Comparison of ENCODE assay signal across 9 cellular contexts in genomic region chr13:48506092-48506701, GRCh38. TPM values are rescaled to one million over a fixed set of nuclear protein-coding genes. Genes with fewer than 3 reads are reported as not detected.
A peak's percentile ranks its signal among the peaks of the same experiment; 100 is the strongest.
DNase-seq lines count a peak whose midpoint lies in the region; ATAC-seq, FAIRE-seq and TF ChIP-seq lines count a peak whose summit lies in the region.
"Had no signal": no experiment of that assay in that cellular context is flagged by ENCODE, and none has a peak within 500 bp of the region (broad histone marks: within the 10 kb centered on the region; RNA-seq: fewer than 3 reads in every experiment).

No MANE protein-coding gene starts in this region.

- in situ Hi-C loops in GM18951 (cut with MboI; ENCODE audit: low sequenced_read_pairs, unreplicated experiment) = no loop called here
- in situ Hi-C loops in ACHN (cut with HindIII; ENCODE audit: low pct_ligation_motif_present, low pct_unique_long_range_greater_than_20kb, low sequenced_read_pairs) = no loop called here

- peak overlapping the region; percentile 73 for H3K27ac Mint-ChIP-seq in activated T-helper 2 cell treated with anti-CD3 and anti-CD28 coated beads, Interferon-gamma antibody, Interleukin-2, Interleukin-4, amounts not matched to agents 10 μg/mL and 5 μg/mL and 100 μg/mL, durations not matched to agents 14 hours and 24 hours and 36 hours
- H3K27ac Mint-ChIP-seq in natural killer cell treated with Interleukin-12 subunit alpha and Interleukin-12 subunit beta and Interleukin-15 and Interleukin-18, amount 100 ng/mL, for 72 hours = peak overlapping the region; percentile 100

- no peaks in the 10 kb centered on the region for H3K9me3 Mint-ChIP-seq in activated T-helper 2 cell treated with anti-CD3 and anti-CD28 coated beads, Interferon-gamma antibody, Interleukin-2, Interleukin-4, amounts not matched to agents 10 μg/mL and 5 μg/mL and 100 μg/mL, durations not matched to agents 14 hours and 24 hours and 36 hours
- H3K9me3 Mint-ChIP-seq in natural killer cell treated with Interleukin-12 subunit alpha and Interleukin-12 subunit beta and Interleukin-15 and Interleukin-18, amount 100 ng/mL, for 72 hours = no peaks in the 10 kb centered on the region

- ATAC-seq in HG02970 (IDR thresholded peaks at IDR 0.05; ENCODE audit: low FRiP score, unreplicated experiment) = peak; percentile 15
- ATAC-seq in natural killer cell treated with Interleukin-12 subunit alpha and Interleukin-12 subunit beta and Interleukin-15 and Interleukin-18, amount 100 ng/mL, for 72 hours = no peak

- peak overlapping the region; percentile 30 for H3K4me3 Mint-ChIP-seq in activated T-helper 2 cell treated with anti-CD3 and anti-CD28 coated beads, Interferon-gamma antibody, Interleukin-2, Interleukin-4, amounts not matched to agents 10 μg/mL and 5 μg/mL and 100 μg/mL, durations not matched to agents 14 hours and 24 hours and 36 hours (ENCODE audit: low read depth)
- peak overlapping the region; percentile 88 for H3K4me3 Mint-ChIP-seq in natural killer cell treated with Interleukin-12 subunit alpha and Interleukin-12 subunit beta and Interleukin-15 and Interleukin-18, amount 100 ng/mL, for 72 hours

- TF ChIP-seq POLR2A in GM18951 (IDR thresholded peaks at IDR 0.05; ENCODE audit: extremely low read depth, insufficient read depth, insufficient read length) (peak; percentile 36), H54 (IDR thresholded peaks at IDR 0.05; ENCODE audit: low read depth, low read length) (no peak)

- H3K36me3 Mint-ChIP-seq in activated T-helper 2 cell treated with anti-CD3 and anti-CD28 coated beads, Interferon-gamma antibody, Interleukin-2, Interleukin-4, amounts not matched to agents 10 μg/mL and 5 μg/mL and 100 μg/mL, durations not matched to agents 14 hours and 24 hours and 36 hours (ENCODE audit: low read depth) = peaks cover 60% of the 10 kb centered on the region
- peaks cover 23% of the 10 kb centered on the region for H3K36me3 Mint-ChIP-seq in natural killer cell treated with Interleukin-12 subunit alpha and Interleukin-12 subunit beta and Interleukin-15 and Interleukin-18, amount 100 ng/mL, for 72 hours

- H3K4me1 Mint-ChIP-seq in activated T-helper 2 cell treated with anti-CD3 and anti-CD28 coated beads, Interferon-gamma antibody, Interleukin-2, Interleukin-4, amounts not matched to agents 10 μg/mL and 5 μg/mL and 100 μg/mL, durations not matched to agents 14 hours and 24 hours and 36 hours (ENCODE audit: low read depth) = peaks cover 71% of the 10 kb centered on the region
- H3K4me1 Mint-ChIP-seq in natural killer cell treated with Interleukin-12 subunit alpha and Interleukin-12 subunit beta and Interleukin-15 and Interleukin-18, amount 100 ng/mL, for 72 hours (ENCODE audit: low read depth in 2 of 2) = peaks cover 62 to 73% of the 10 kb centered on the region in 2 donors

- H3K27me3 Mint-ChIP-seq in activated T-helper 2 cell treated with anti-CD3 and anti-CD28 coated beads, Interferon-gamma antibody, Interleukin-2, Interleukin-4, amounts not matched to agents 10 μg/mL and 5 μg/mL and 100 μg/mL, durations not matched to agents 14 hours and 24 hours and 36 hours (ENCODE audit: low read depth) = peaks cover 4% of the 10 kb centered on the region
- H3K27me3 Mint-ChIP-seq in natural killer cell treated with Interleukin-12 subunit alpha and Interleukin-12 subunit beta and Interleukin-15 and Interleukin-18, amount 100 ng/mL, for 72 hours = no peaks in the 10 kb centered on the region

- no peak for DNase-seq in activated T-helper 2 cell treated with anti-CD3 and anti-CD28 coated beads, Interferon-gamma antibody, Interleukin-2, Interleukin-4, amounts not matched to agents 10 μg/mL and 5 μg/mL and 100 μg/mL, durations not matched to agents 14 hours and 24 hours and 36 hours (ENCODE audit: low spot score)
- no peak for DNase-seq in natural killer cell treated with Interleukin-12 subunit alpha and Interleukin-12 subunit beta and Interleukin-15 and Interleukin-18, amount 100 ng/mL, for 72 hours (ENCODE audit: low spot score)
- no peak for DNase-seq in HuH-7 (ENCODE audit: low spot score)
- DNase-seq in ACHN = no peak
- DNase-seq in occipital lobe (lab: John Stamatoyannopoulos, UW) = no peak
- DNase-seq in H54 (ENCODE audit: insufficient read length, low spot score) = no peak

- FAIRE-seq in H54 (lab: Jason Lieb, UNC) = no peak
- FAIRE-seq: colon had no signal

- intact Hi-C loops in activated T-helper 2 cell treated with anti-CD3 and anti-CD28 coated beads, Interferon-gamma antibody, Interleukin-2, Interleukin-4, amounts not matched to agents 10 μg/mL and 5 μg/mL and 100 μg/mL, durations not matched to agents 14 hours and 24 hours and 36 hours (cut with micrococcal nuclease) = loop anchor here (10.0 kb wide), 1 partner anchor 469 kb away; the partner anchor contains the start of gene FNDC3A

RNA-seq across cellular contexts. Expression of gene RCBTB2, which starts 26.7 kb away (rescaled TPM):
- 2.7 and 3.4 TPM in 2 replicates for total RNA-seq in activated T-helper 2 cell treated with anti-CD3 and anti-CD28 coated beads, Interferon-gamma antibody, Interleukin-2, Interleukin-4, amounts not matched to agents 10 μg/mL and 5 μg/mL and 100 μg/mL, durations not matched to agents 14 hours and 24 hours and 36 hours
- 10 to 100 TPM; 29.8 to 31.2 TPM for total RNA-seq in natural killer cell treated with Interleukin-12 subunit alpha and Interleukin-12 subunit beta and Interleukin-15 and Interleukin-18, amount 100 ng/mL, for 72 hours
- 45.2 TPM for total RNA-seq in occipital lobe
